In genomic region chr4:47490550-47490949, GRCh38 we compare ENCODE assay signal across 7 cellular contexts. TPM values are rescaled to one million over a fixed set of nuclear protein-coding genes. Genes with fewer than 3 reads are reported as not detected.
DNase-seq lines count a peak whose midpoint lies in the region; ATAC-seq and TF ChIP-seq lines count a peak whose summit lies in the region.

No MANE protein-coding gene starts in this region.

- H3K27ac Mint-ChIP-seq in type B pancreatic cell: no peak overlapping the region

- H3K4me3 Mint-ChIP-seq in type B pancreatic cell: peak overlapping the region; percentile 1

- peaks cover 9% of the 10 kb centered on the region for H3K36me3 Mint-ChIP-seq in type B pancreatic cell

- ATAC-seq in GM19467 (IDR thresholded peaks at IDR 0.05; ENCODE audit: unreplicated experiment): peak; percentile 59
- peak; percentile 75 for ATAC-seq in HG03439 (IDR thresholded peaks at IDR 0.05; ENCODE audit: unreplicated experiment)
- ATAC-seq in Right ventricle myocardium superior (ENCODE audit: poor library complexity): peak; percentile 68

- peak; percentile 59 for DNase-seq in GM12865 (ENCODE audit: low read depth)
- DNase-seq in SW 1271 (lab: John Stamatoyannopoulos, UW): peak; percentile 44 to 50
- DNase-seq in Right ventricle myocardium superior: no peak
- no peak for DNase-seq in type B pancreatic cell (ENCODE audit: extremely low spot score, unreplicated experiment)
- no peak for DNase-seq in activated CD8-positive, alpha-beta memory T cell treated with anti-CD3 and anti-CD28 coated beads, Interleukin-2, amount 50 U/mL, for 4 hours

- H3K4me3 ChIP-seq in GM12865 (ENCODE audit: low read depth, low read length): no peak overlapping the region

- TF ChIP-seq CTCF in GM12865 (IDR thresholded peaks at IDR 0.05; ENCODE audit: insufficient read depth, low read depth, low read length, missing control alignments): peak; percentile 63
- peak; percentile 65 for TF ChIP-seq CTCF in type B pancreatic cell (conservative IDR thresholded peaks at IDR 0.05)

- H3K4me1 Mint-ChIP-seq in type B pancreatic cell (ENCODE audit: unreplicated experiment): peaks cover 14% of the 10 kb centered on the region

- intact Hi-C loops in Right ventricle myocardium superior (cut with DNase I): no loop called here

- no peaks in the 10 kb centered on the region for H3K9me3 Mint-ChIP-seq in type B pancreatic cell

- no peaks in the 10 kb centered on the region for H3K27me3 Mint-ChIP-seq in type B pancreatic cell

RNA-seq across cellular contexts. Expression of gene ATP10D, which starts 5.5 kb away (rescaled TPM):
- total RNA-seq in Right ventricle myocardium superior: 7.5 TPM
- 17.1 and 33.5 TPM in 2 replicates for total RNA-seq in type B pancreatic cell (ENCODE audit: low replicate concordance)

RNA-seq across cellular contexts. Expression of gene COMMD8, which starts 27.0 kb away (rescaled TPM):
- total RNA-seq in Right ventricle myocardium superior (13.1 TPM), type B pancreatic cell (ENCODE audit: low replicate concordance) (12.2 and 12.8 TPM in 2 replicates)

Comparison
In these comparisons a context has a peak if more than half of its experiments do, and no peak if none do; other contexts are left out.
1. DNase-seq: peak in GM12865 (single experiment) and SW 1271 (2 of 2); none in Right ventricle myocardium superior (single experiment), type B pancreatic cell (single experiment) and activated CD8-positive, alpha-beta memory T cell treated with anti-CD3 and anti-CD28 coated beads, Interleukin-2, amount 50 U/mL, for 4 hours (single experiment).
2. Peak in every context shown above with its lines, with median percentiles within 50 percentile points of each other: ATAC-seq.